Comparison of ENCODE assay signal across 24 cellular contexts in genomic region chr5:137862251-137862650, GRCh38. TPM values are rescaled to one million over a fixed set of nuclear protein-coding genes. Genes with fewer than 3 reads are reported as not detected.
DNase-seq lines count a peak whose midpoint lies in the region; ATAC-seq and TF ChIP-seq lines count a peak whose summit lies in the region.
"Had no signal": no experiment of that assay in that cellular context is flagged by ENCODE, and none has a peak within 500 bp of the region (broad histone marks: within the 10 kb centered on the region; RNA-seq: fewer than 3 reads in every experiment).

No MANE protein-coding gene starts in this region.

- H3K27me3 ChIP-seq in GM23338 (ENCODE audit: insufficient read depth) (no peaks in the 10 kb centered on the region), psoas muscle (ENCODE audit: insufficient read depth in 3 of 3, low read length in 2 of 3) (no peaks in the 10 kb centered on the region)
- H3K27me3 ChIP-seq: BE2C had no signal

- H3K27ac Mint-ChIP-seq in GM23338 (no peak overlapping the region), T-helper 17 cell (peak overlapping the region; percentile 68)
- H3K27ac Mint-ChIP-seq in activated naive CD8-positive, alpha-beta T cell treated with anti-CD3 and anti-CD28 coated beads for 36 hours: no peak overlapping the region
- H3K27ac Mint-ChIP-seq: CD14-positive monocyte; CD4-positive, alpha-beta T cell; HFFc6 had no signal

- H3K9me3 ChIP-seq in T-helper 17 cell (ENCODE audit: control insufficient read depth, low read length, poor library complexity, severe bottlenecking) (no peaks in the 10 kb centered on the region), psoas muscle (no peaks in the 10 kb centered on the region)
- H3K9me3 ChIP-seq: A549; BE2C; BLaER1 treated with 17β-estradiol and CSF1 and Interleukin-3, amounts not matched to agents 10 nM and 100 nM; HAP-1 had no signal

- H3K9me2 ChIP-seq in GM23338 (ENCODE audit: insufficient read depth): no peaks in the 10 kb centered on the region

- H3K4me1 Mint-ChIP-seq in GM23338 (no peaks in the 10 kb centered on the region), T-helper 17 cell (peaks cover 13% of the 10 kb centered on the region)
- H3K4me1 Mint-ChIP-seq in activated naive CD8-positive, alpha-beta T cell treated with anti-CD3 and anti-CD28 coated beads for 36 hours: peaks cover 12% of the 10 kb centered on the region

- H3K27me3 Mint-ChIP-seq in GM23338 (ENCODE audit: insufficient read depth, low read depth, poor library complexity) (peaks cover 2% of the 10 kb centered on the region), T-helper 17 cell (no peaks in the 10 kb centered on the region)
- no peaks in the 10 kb centered on the region for H3K27me3 Mint-ChIP-seq in activated naive CD8-positive, alpha-beta T cell treated with anti-CD3 and anti-CD28 coated beads for 36 hours
- H3K27me3 Mint-ChIP-seq: CD4-positive, alpha-beta T cell had no signal

- H3K9me3 Mint-ChIP-seq in GM23338: no peaks in the 10 kb centered on the region
- H3K9me3 Mint-ChIP-seq in activated naive CD8-positive, alpha-beta T cell treated with anti-CD3 and anti-CD28 coated beads for 36 hours: no peaks in the 10 kb centered on the region
- H3K9me3 Mint-ChIP-seq: CD14-positive monocyte; CD4-positive, alpha-beta T cell; CD8-positive, alpha-beta memory T cell; HFFc6 had no signal

- no peak overlapping the region for H3K27ac ChIP-seq in GM23338 (ENCODE audit: low read depth)
- H3K27ac ChIP-seq in psoas muscle: peak overlapping the region; percentile 23
- H3K27ac ChIP-seq: A549; BLaER1 treated with 17β-estradiol and CSF1 and Interleukin-3, amounts not matched to agents 10 nM and 100 nM had no signal

- no peak overlapping the region for H3K4me2 ChIP-seq in GM23338
- H3K4me2 ChIP-seq: A549; BLaER1 treated with 17β-estradiol and CSF1 and Interleukin-3, amounts not matched to agents 10 nM and 100 nM had no signal

- H3K36me3 ChIP-seq in GM23338 (ENCODE audit: insufficient read depth) (no peaks in the 10 kb centered on the region), psoas muscle (ENCODE audit: insufficient read depth in 1 of 2, low read depth in 1 of 2) (no peaks in the 10 kb centered on the region)
- H3K36me3 ChIP-seq: BE2C; BLaER1 treated with 17β-estradiol and CSF1 and Interleukin-3, amounts not matched to agents 10 nM and 100 nM; HAP-1 had no signal

- no peak overlapping the region for H3K4me3 Mint-ChIP-seq in GM23338
- H3K4me3 Mint-ChIP-seq in T-helper 17 cell: no peak overlapping the region
- H3K4me3 Mint-ChIP-seq in activated naive CD8-positive, alpha-beta T cell treated with anti-CD3 and anti-CD28 coated beads for 36 hours: no peak overlapping the region
- H3K4me3 Mint-ChIP-seq: CD14-positive monocyte; CD4-positive, alpha-beta T cell; CD8-positive, alpha-beta memory T cell; HFFc6 had no signal

- WGBS in psoas muscle, 3 donors: 27 to 38% (median 29%) methylated on average over 3 of the region's 3 CpGs

- H3K36me3 Mint-ChIP-seq in GM23338 (ENCODE audit: low read depth) (no peaks in the 10 kb centered on the region), T-helper 17 cell (ENCODE audit: low read depth) (no peaks in the 10 kb centered on the region)
- no peaks in the 10 kb centered on the region for H3K36me3 Mint-ChIP-seq in activated naive CD8-positive, alpha-beta T cell treated with anti-CD3 and anti-CD28 coated beads for 36 hours
- H3K36me3 Mint-ChIP-seq: CD14-positive monocyte; CD8-positive, alpha-beta memory T cell had no signal

- TF ChIP-seq CTCF in GM23338 (conservative IDR thresholded peaks at IDR 0.05; ENCODE audit: low read depth in 2 of 2) (no peak), psoas muscle (IDR thresholded peaks at IDR 0.05) (no peak)

- H2AFZ ChIP-seq in GM23338: 0 out of 2 replicates have a peak overlapping the region, but pooled peaks have one; percentile 24

- H3K4me1 ChIP-seq in GM23338 (ENCODE audit: insufficient read depth): no peaks in the 10 kb centered on the region; the same call in 1 of the 2 replicates
- peaks cover 44% of the 10 kb centered on the region for H3K4me1 ChIP-seq in psoas muscle
- H3K4me1 ChIP-seq: A549, BE2C, HAP-1 had no signal

- intact Hi-C loops in psoas muscle (cut with DNase I): no loop called here

- no peaks in the 10 kb centered on the region for H3F3A ChIP-seq in GM23338 (replicated peaks; ENCODE audit: low read depth)

- ATAC-seq in GM23338 (no peak), T-helper 17 cell (no peak), psoas muscle (peak; percentile 20 to 73 (median 54))
- ATAC-seq: A549, GM12878 had no signal

- H4K20me1 ChIP-seq in GM23338 (replicated peaks; ENCODE audit: insufficient read depth): no peaks in the 10 kb centered on the region
- H4K20me1 ChIP-seq: BLaER1 treated with 17β-estradiol and CSF1 and Interleukin-3, amounts not matched to agents 10 nM and 100 nM had no signal

- H3K4me3 ChIP-seq in GM23338 (no peak overlapping the region), psoas muscle (no peak overlapping the region)
- H3K4me3 ChIP-seq: A549; BLaER1 treated with 17β-estradiol and CSF1 and Interleukin-3, amounts not matched to agents 10 nM and 100 nM; GM12878; HAP-1 had no signal

- DNase-seq in GM23338 (ENCODE audit: low spot score) (no peak), T-helper 17 cell (no peak), psoas muscle (no peak), LoVo (ENCODE audit: low spot score) (no peak), NCI-H82 treated with DMSO at 0.1 percent for 48 hours (lab: John Stamatoyannopoulos, UW; ENCODE audit: unreplicated experiment) (no peak), NCI-H2029 treated with DMSO at 0.1 percent for 48 hours (lab: John Stamatoyannopoulos, UW) (no peak)
- DNase-seq in activated naive CD8-positive, alpha-beta T cell treated with anti-CD3 and anti-CD28 coated beads for 36 hours: no peak
- DNase-seq: 8988T; ACHN; AML-193; BE2C; CD4-positive, alpha-beta T cell; CD8-positive, alpha-beta memory T cell; DMS 273 treated with DMSO at 0.1 percent for 48 hours; DMS79; EL; GDM1; GOT3; HFFc6 had no signal

- no peaks in the 10 kb centered on the region for H3K79me2 ChIP-seq in GM23338 (replicated peaks; ENCODE audit: insufficient read depth)

TF ChIP-seq in GM23338, 12 proteins besides CTCF, POLR2A, EP300 and RAD21 (continues in another document):
- TF ChIP-seq ZNF114 (CRISPR knock-in tag; IDR thresholded peaks at IDR 0.05): no peak
- TF ChIP-seq ETS1 (IDR thresholded peaks at IDR 0.05): no peak
- TF ChIP-seq CREB1 (CRISPR knock-in tag; IDR thresholded peaks at IDR 0.05; ENCODE audit: low read depth): no peak
- no peak for TF ChIP-seq REST (IDR thresholded peaks at IDR 0.05; ENCODE audit: unreplicated experiment)
- TF ChIP-seq EZH2 (IDR thresholded peaks at IDR 0.05; ENCODE audit: low read depth, unreplicated experiment): no peak
- no peak for TF ChIP-seq POLR2AphosphoS5 (IDR thresholded peaks at IDR 0.05; ENCODE audit: low read depth)

RNA-seq across cellular contexts. Expression of gene MYOT, which starts 5.4 kb away (rescaled TPM):
- not detected in 2 replicates for total RNA-seq in GM23338 (2014; rRNA removed; shearing (Covaris generic))
- polyA plus RNA-seq in GM23338 (2016; fragmentation: Nextera tagmentation; extraction: Ambion mirVana) (0.58 TPM in 1 of 2 replicates, not detected in the other), psoas muscle (100 to 1,000 TPM in 2 of 3 donors, 10 to 100 TPM in 1; 94.2 to 983 (median 775) TPM)
- total RNA-seq in T-helper 17 cell (not detected), psoas muscle (1,000 to 10,000 TPM in 2 of 4 donors, 100 to 1,000 TPM in 2; 319 to 1,288 (median 917) TPM)
- total RNA-seq in activated naive CD8-positive, alpha-beta T cell treated with anti-CD3 and anti-CD28 coated beads for 36 hours: not detected
- total RNA-seq: CD4-positive, alpha-beta T cell; CD8-positive, alpha-beta memory T cell; GM12878; HFFc6 had no signal
- polyA plus RNA-seq: CD14-positive monocyte; CD8-positive, alpha-beta memory T cell had no signal

RNA-seq across cellular contexts. Expression of gene PKD2L2, which starts 27.0 kb away (rescaled TPM):
- total RNA-seq in GM23338 (2014; rRNA removed; shearing (Covaris generic)): not detected in 2 replicates
- polyA plus RNA-seq in GM23338 (2016; fragmentation: Nextera tagmentation; extraction: Ambion mirVana) (0.16 TPM in 1 of 2 replicates, not detected in the other), psoas muscle (1 to 10 TPM in 1 of 3 donors, under 1 TPM in 2; 0.05 to 1.1 (median 0.45) TPM)
- total RNA-seq in T-helper 17 cell (not detected), psoas muscle (1 to 10 TPM in 3 of 4 donors, under 1 TPM in 1; 0.44 to 4.5 (median 1.5) TPM)
- total RNA-seq in activated naive CD8-positive, alpha-beta T cell treated with anti-CD3 and anti-CD28 coated beads for 36 hours: not detected
- total RNA-seq: CD4-positive, alpha-beta T cell; CD8-positive, alpha-beta memory T cell; HFFc6 had no signal

Comparison
In these comparisons a context has a peak if more than half of its experiments do, and no peak if none do; other contexts are left out.
1. ATAC-seq: peak in psoas muscle (4 of 4); none in GM23338 (single experiment) and T-helper 17 cell (single experiment).
2. RNA of gene MYOT, which starts 5.4 kb away (total RNA-seq): 319 to 1,288 TPM in psoas muscle; not detected in GM23338, not detected in T-helper 17 cell and not detected in activated naive CD8-positive, alpha-beta T cell treated with anti-CD3 and anti-CD28 coated beads for 36 hours; every median in the first group is over 100 times any median in the second.